7 cellular contexts compared by ENCODE assay signal in genomic region chr3:42118762-42119361, GRCh38.
DNase-seq lines count a peak whose midpoint lies in the region; ATAC-seq, FAIRE-seq and TF ChIP-seq lines count a peak whose summit lies in the region.

No MANE protein-coding gene starts in this region.

- ATAC-seq in GM19395 (IDR thresholded peaks at IDR 0.05; ENCODE audit: unreplicated experiment) (peak; percentile 68), HG03354 (IDR thresholded peaks at IDR 0.05; ENCODE audit: poor library complexity, severe bottlenecking, unreplicated experiment) (peak; percentile 78)

- no peak overlapping the region for H3K4me3 Mint-ChIP-seq in nephron progenitor cell

- H3K4me3 ChIP-seq in GM06990 (replicated peaks; ENCODE audit: low read depth, low read length) = no peak overlapping the region
- no peak overlapping the region for H3K4me3 ChIP-seq in epithelial cell of esophagus (ENCODE audit: low read length)

- TF ChIP-seq CTCF in GM06990 (IDR thresholded peaks at IDR 0.05; ENCODE audit: insufficient read depth, low read length, poor library complexity, severe bottlenecking) = peak; percentile 62
- TF ChIP-seq CTCF in epithelial cell of esophagus (IDR thresholded peaks at IDR 0.05; ENCODE audit: insufficient read depth, low read depth, low read length, missing control alignments) = peak; percentile 54
- peak; percentile 28 for TF ChIP-seq CTCF in nephron progenitor cell (IDR thresholded peaks at IDR 0.05)

- no peaks in the 10 kb centered on the region for H3K27me3 Mint-ChIP-seq in nephron progenitor cell (ENCODE audit: low read depth, poor library complexity)

- H3K27ac Mint-ChIP-seq in nephron progenitor cell = no peak overlapping the region

- H3K4me1 Mint-ChIP-seq in nephron progenitor cell = peaks cover 49% of the 10 kb centered on the region

- no peak for DNase-seq in GM06990 (ENCODE audit: extremely low read depth, insufficient read length)
- DNase-seq in RCC 7860 (ENCODE audit: low spot score) = peak; percentile 16
- peak; percentile 65 for DNase-seq in epithelial cell of esophagus (ENCODE audit: low read depth)
- peak; percentile 26 for DNase-seq in nephron progenitor cell
- no peak for DNase-seq in NCI-H187 (lab: John Stamatoyannopoulos, UW)

- no peak for FAIRE-seq in RCC 7860 (lab: Jason Lieb, UNC)

- H3K27me3 ChIP-seq in GM06990 (replicated peaks; ENCODE audit: control insufficient read depth, insufficient read depth, low read length) = no peaks in the 10 kb centered on the region

- H3K9me3 Mint-ChIP-seq in nephron progenitor cell = no peaks in the 10 kb centered on the region

- H3K36me3 ChIP-seq in GM06990 (ENCODE audit: control insufficient read depth, insufficient read depth, low read length) = peaks cover 2% of the 10 kb centered on the region

- peaks cover 7% of the 10 kb centered on the region for H3K36me3 Mint-ChIP-seq in nephron progenitor cell (ENCODE audit: low read depth)

Comparison
In these comparisons a context has a peak if more than half of its experiments do, and no peak if none do; other contexts are left out.
1. DNase-seq: peak in RCC 7860 (single experiment), epithelial cell of esophagus (single experiment) and nephron progenitor cell (single experiment); none in GM06990 (single experiment) and NCI-H187 (0 of 2).
2. Peak in every context shown above with its lines, with median percentiles within 50 percentile points of each other: CTCF ChIP-seq.